8 cellular contexts compared by ENCODE assay signal in the genomic region with DNA sequence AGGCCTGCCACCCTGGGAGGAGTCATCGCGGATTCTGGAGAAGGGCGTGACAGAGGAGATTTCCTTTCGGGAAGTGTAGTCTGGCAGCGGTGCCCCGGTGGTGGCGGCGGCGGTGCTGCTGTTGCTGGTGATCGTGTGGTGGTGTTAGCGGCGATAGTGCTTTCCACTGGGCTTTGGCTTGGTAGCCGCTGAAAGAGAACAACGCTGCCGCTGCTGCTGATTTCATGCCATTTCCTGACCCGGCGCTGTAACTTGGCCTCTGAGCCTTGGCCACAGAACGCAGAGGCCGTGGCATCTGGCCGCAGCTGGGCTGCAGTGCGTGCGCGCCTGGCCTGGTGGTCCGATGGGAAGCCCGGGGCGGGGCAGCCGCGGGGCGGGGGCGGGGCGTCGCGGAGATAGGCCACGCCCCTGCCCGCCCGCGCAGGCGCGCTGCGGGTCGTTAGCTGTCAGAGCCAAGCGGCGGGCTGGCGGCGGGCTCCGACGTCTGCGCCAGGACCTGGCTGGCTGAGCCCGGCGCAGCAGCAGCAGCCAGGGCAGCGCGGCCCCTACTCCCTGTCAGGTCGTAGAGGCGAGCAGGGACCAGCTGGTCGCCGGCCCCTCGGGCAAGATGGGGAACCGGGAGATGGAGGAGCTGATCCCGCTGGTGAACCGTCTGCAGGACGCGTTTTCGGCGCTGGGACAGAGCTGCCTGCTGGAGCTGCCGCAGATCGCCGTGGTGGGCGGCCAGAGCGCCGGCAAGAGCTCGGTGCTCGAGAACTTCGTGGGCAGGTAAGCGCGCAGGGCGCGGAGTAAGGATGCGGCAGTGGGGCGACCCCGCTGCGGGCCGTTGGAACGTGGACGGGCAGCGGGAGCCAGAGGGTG.
DNase-seq lines count a peak whose midpoint lies in the region; ATAC-seq and TF ChIP-seq lines count a peak whose summit lies in the region.

A gene (plus strand): TSS at position 449 of the 861 bp plus-strand sequence. CDS start 159 bp downstream, at position 608.

- CTCF ChIA-PET in activated naive CD4-positive, alpha-beta T cell treated with anti-CD3 and anti-CD28 coated beads, Interleukin-2, amount 10 ng/mL, durations not matched to agents 7 days and 5 days (lab: Charles Lee) = interaction anchor here (1.0 to 2.2 kb wide), 2 partner anchors 40 to 161 kb away, joined by 3 to 13 read pairs; no protein-coding TSS in a partner anchor

- no peaks in the 10 kb centered on the region for H3K9me3 ChIP-seq in neutrophil

- no peaks in the 10 kb centered on the region for H3K36me3 ChIP-seq in neutrophil

- H3K27ac ChIP-seq in neutrophil = no peak within 1 kb of the TSS

- peaks cover 65% of the 10 kb centered on the region for H3K27me3 ChIP-seq in neutrophil

- ATAC-seq in GM21526 (IDR thresholded peaks at IDR 0.05; ENCODE audit: low FRiP score, unreplicated experiment) = peak; percentile 93

- H3K4me1 ChIP-seq in neutrophil (ENCODE audit: control insufficient read depth in 1 of 2, insufficient read depth in 1 of 2, low read depth in 1 of 2, low read length in 1 of 2) = peaks cover 12 to 19% of the 10 kb centered on the region in 2 experiments

- TF ChIP-seq CTCF in neutrophil (IDR thresholded peaks at IDR 0.05) = no peak

- H3K4me3 ChIP-seq in neutrophil (ENCODE audit: low read depth in 1 of 2, low read length in 1 of 2) = peak within 1 kb of the TSS; percentile 67 to 83

- peak within 1 kb of the TSS; percentile 53 for H3K27ac Mint-ChIP-seq in activated naive CD4-positive, alpha-beta T cell treated with anti-CD3 and anti-CD28 coated beads, Interleukin-2, amount 10 ng/mL, durations not matched to agents 7 days and 5 days

- H3K9me3 Mint-ChIP-seq in activated naive CD4-positive, alpha-beta T cell treated with anti-CD3 and anti-CD28 coated beads, Interleukin-2, amount 10 ng/mL, durations not matched to agents 7 days and 5 days = no peaks in the 10 kb centered on the region

- peaks cover 37% of the 10 kb centered on the region for H3K27me3 Mint-ChIP-seq in activated naive CD4-positive, alpha-beta T cell treated with anti-CD3 and anti-CD28 coated beads, Interleukin-2, amount 10 ng/mL, durations not matched to agents 7 days and 5 days

- peak within 1 kb of the TSS; percentile 68 for H3K4me3 Mint-ChIP-seq in activated naive CD4-positive, alpha-beta T cell treated with anti-CD3 and anti-CD28 coated beads, Interleukin-2, amount 10 ng/mL, durations not matched to agents 7 days and 5 days

- no peaks in the 10 kb centered on the region for H3K36me3 Mint-ChIP-seq in activated naive CD4-positive, alpha-beta T cell treated with anti-CD3 and anti-CD28 coated beads, Interleukin-2, amount 10 ng/mL, durations not matched to agents 7 days and 5 days

- peaks cover 13% of the 10 kb centered on the region for H3K4me1 Mint-ChIP-seq in activated naive CD4-positive, alpha-beta T cell treated with anti-CD3 and anti-CD28 coated beads, Interleukin-2, amount 10 ng/mL, durations not matched to agents 7 days and 5 days

- DNase-seq in D341Med (ENCODE audit: low spot score) (peak; percentile 100), HuH-7.5 (ENCODE audit: low spot score) (peak; percentile 52), SHP77 (lab: John Stamatoyannopoulos, UW) (peak; percentile 71 to 82), germinal center (ENCODE audit: low spot score) (peak; percentile 92), stromal cell of bone marrow (ENCODE audit: low read depth) (peak; percentile 59)
- DNase-seq in activated naive CD4-positive, alpha-beta T cell treated with anti-CD3 and anti-CD28 coated beads, Interleukin-2, amount 10 ng/mL, durations not matched to agents 7 days and 5 days = peak; percentile 79
